16 cellular contexts compared by ENCODE assay signal in genomic region chr3:156892701-156893100, GRCh38.
DNase-seq lines count a peak whose midpoint lies in the region; ATAC-seq, FAIRE-seq and TF ChIP-seq lines count a peak whose summit lies in the region.
"Had no signal": no experiment of that assay in that cellular context is flagged by ENCODE, and none has a peak within 500 bp of the region (broad histone marks: within the 10 kb centered on the region; RNA-seq: fewer than 3 reads in every experiment).

No MANE protein-coding gene starts in this region.

- H3K9ac ChIP-seq in K562 (ENCODE audit: insufficient read depth in 1 of 2, low read depth in 2 of 2, low read length in 2 of 2): no peak overlapping the region

- WGBS in K562 (ENCODE audit: insufficient coverage, low coverage, missing lambda C conversion rate): 0% methylated on average over 1 of the region's 1 CpG
- WGBS in mesodermal cell (ENCODE audit: insufficient coverage in 2 of 2), 2 experiments: 67 to 92% methylated on average over 1 of the region's 1 CpG
- WGBS in sigmoid colon, 2 donors: 86 to 88% methylated on average over 1 of the region's 1 CpG

- no peak overlapping the region for H3K27ac Mint-ChIP-seq in activated CD8-positive, alpha-beta T cell treated with anti-CD3 and anti-CD28 coated beads, Interleukin-2, amount 10 ng/mL, durations not matched to agents 7 days and 5 days
- H3K27ac Mint-ChIP-seq: activated T-helper 1 cell treated with anti-CD3 and anti-CD28 coated beads, Interleukin-12 subunit alpha, Interleukin-12 subunit beta, Interleukin-2, Interleukin-4 antibody, amounts not matched to agents 30 ng/mL and 10 ng/mL and 1 ng/mL, durations not matched to agents 14 hours and 24 hours and 36 hours had no signal

- no peak overlapping the region for H3K27ac ChIP-seq in K562 (ENCODE audit: extremely low read depth, low read depth, low read length)
- peak overlapping the region; percentile 71 for H3K27ac ChIP-seq in mesodermal cell (ENCODE audit: low read depth, low read length, severe bottlenecking)
- H3K27ac ChIP-seq in sigmoid colon: no peak overlapping the region
- H3K27ac ChIP-seq: psoas muscle had no signal

- TF ChIP-seq EP300 in K562 (IDR thresholded peaks at IDR 0.05; ENCODE audit: low read length) (no peak), sigmoid colon (IDR thresholded peaks at IDR 0.05) (no peak)

- H3K36me3 ChIP-seq in K562 (ENCODE audit: control insufficient read depth, insufficient read depth, low read length): no peaks in the 10 kb centered on the region
- H3K36me3 ChIP-seq in mesodermal cell (ENCODE audit: control insufficient read depth, insufficient read depth, low read length): no peaks in the 10 kb centered on the region
- no peaks in the 10 kb centered on the region for H3K36me3 ChIP-seq in sigmoid colon
- no peaks in the 10 kb centered on the region for H3K36me3 ChIP-seq in H7 (replicated peaks; ENCODE audit: control insufficient read depth, insufficient read depth, low read length)

- POLR2A ChIA-PET in K562 (lab: Yijun Ruan, JAX): no interaction called here
- POLR2A ChIA-PET in activated CD8-positive, alpha-beta T cell treated with anti-CD3 and anti-CD28 coated beads, Interleukin-2, amount 10 ng/mL, durations not matched to agents 7 days and 5 days (lab: Charles Lee): no interaction called here

- in situ Hi-C loops in K562 (cut with MboI): no loop called here

- BruUV-seq in K562 (replicated peaks; lab: Mats Ljungman, UMichigan): no TSS peak

- H3K9me3 ChIP-seq in K562 (replicated peaks; ENCODE audit: control insufficient read depth, insufficient read depth, low read depth, low read length) (no peaks in the 10 kb centered on the region), mesodermal cell (ENCODE audit: control insufficient read depth, low read length) (peaks cover 17% of the 10 kb centered on the region), sigmoid colon (no peaks in the 10 kb centered on the region)

- CTCF ChIA-PET in K562 (lab: Yijun Ruan, JAX; ENCODE audit: low intra/inter-chr PET ratio): no interaction called here
- CTCF ChIA-PET in activated CD8-positive, alpha-beta T cell treated with anti-CD3 and anti-CD28 coated beads, Interleukin-2, amount 10 ng/mL, durations not matched to agents 7 days and 5 days (lab: Charles Lee): no interaction called here

- no peak overlapping the region for H3K4me3 Mint-ChIP-seq in activated CD8-positive, alpha-beta T cell treated with anti-CD3 and anti-CD28 coated beads, Interleukin-2, amount 10 ng/mL, durations not matched to agents 7 days and 5 days
- H3K4me3 Mint-ChIP-seq: activated T-helper 1 cell treated with anti-CD3 and anti-CD28 coated beads, Interleukin-12 subunit alpha, Interleukin-12 subunit beta, Interleukin-2, Interleukin-4 antibody, amounts not matched to agents 30 ng/mL and 10 ng/mL and 1 ng/mL, durations not matched to agents 14 hours and 24 hours and 36 hours had no signal

- TF ChIP-seq RAD21 in K562 (CRISPR knock-in tag; conservative IDR thresholded peaks at IDR 0.05 in 1 of 2, IDR thresholded peaks at IDR 0.05 in 1 of 2): no peak

- TF ChIP-seq CTCF in K562 (IDR thresholded peaks at IDR 0.05 in 2 of 3, conservative IDR thresholded peaks at IDR 0.05 in 1 of 3; ENCODE audit: insufficient read depth in 2 of 3, low read depth in 1 of 3, low read length in 3 of 3) (no peak), sigmoid colon (IDR thresholded peaks at IDR 0.05) (no peak)

- H3K4me1 ChIP-seq in K562 (replicated peaks in 1 of 2; ENCODE audit: control insufficient read depth in 2 of 2, insufficient read depth in 2 of 2, low read length in 2 of 2) (no peaks in the 10 kb centered on the region), mesodermal cell (ENCODE audit: control insufficient read depth, insufficient read depth, low read length, poor library complexity, severe bottlenecking) (peaks cover 12% of the 10 kb centered on the region), sigmoid colon (peaks cover 0 to 17% (median 7%) of the 10 kb centered on the region in 4 donors)
- H3K4me1 ChIP-seq: psoas muscle had no signal

- no peaks in the 10 kb centered on the region for H3K9me3 Mint-ChIP-seq in activated CD8-positive, alpha-beta T cell treated with anti-CD3 and anti-CD28 coated beads, Interleukin-2, amount 10 ng/mL, durations not matched to agents 7 days and 5 days (ENCODE audit: insufficient read depth)

- no peak for ATAC-seq in K562
- no peak for ATAC-seq in activated CD8-positive, alpha-beta T cell treated with anti-CD3 and anti-CD28 coated beads, Interleukin-2, amount 10 ng/mL, durations not matched to agents 7 days and 5 days
- ATAC-seq: psoas muscle had no signal

- intact Hi-C loops in K562 (cut with micrococcal nuclease): no loop called here
- intact Hi-C loops in sigmoid colon (cut with DNase I): no loop called here

- no peaks in the 10 kb centered on the region for H3K9me1 ChIP-seq in K562 (ENCODE audit: control insufficient read depth, insufficient read depth, low read length)

- no peak for TF ChIP-seq POLR2A in K562 (conservative IDR thresholded peaks at IDR 0.05)
- TF ChIP-seq POLR2A in sigmoid colon (IDR thresholded peaks at IDR 0.05): no peak

- H2AFZ ChIP-seq in K562 (ENCODE audit: low read depth, low read length): no peak overlapping the region

- H3K27me3 ChIP-seq in K562 (ENCODE audit: control insufficient read depth in 2 of 2, insufficient read depth in 2 of 2, low read length in 2 of 2) (no peaks in the 10 kb centered on the region), sigmoid colon (no peaks in the 10 kb centered on the region), H7 (ENCODE audit: control insufficient read depth, insufficient read depth, low read length) (no peaks in the 10 kb centered on the region)

- H4K20me1 ChIP-seq in K562 (replicated peaks; ENCODE audit: control insufficient read depth, insufficient read depth, low read length): no peaks in the 10 kb centered on the region

- no peaks in the 10 kb centered on the region for H3K27me3 Mint-ChIP-seq in activated CD8-positive, alpha-beta T cell treated with anti-CD3 and anti-CD28 coated beads, Interleukin-2, amount 10 ng/mL, durations not matched to agents 7 days and 5 days (ENCODE audit: low read depth)

- H3K36me3 Mint-ChIP-seq in activated CD8-positive, alpha-beta T cell treated with anti-CD3 and anti-CD28 coated beads, Interleukin-2, amount 10 ng/mL, durations not matched to agents 7 days and 5 days (ENCODE audit: low read depth): no peaks in the 10 kb centered on the region

- FAIRE-seq in K562 (lab: Jason Lieb, UNC): no peak

- H3K4me3 ChIP-seq in K562 (no peak overlapping the region), mesodermal cell (ENCODE audit: extremely low read depth, insufficient read depth, low read length, poor library complexity, severe bottlenecking) (no peak overlapping the region), sigmoid colon (no peak overlapping the region), H7 (ENCODE audit: insufficient read depth, low read depth, low read length) (no peak overlapping the region)
- H3K4me3 ChIP-seq: psoas muscle had no signal

- H3K79me2 ChIP-seq in K562 (ENCODE audit: control insufficient read depth, insufficient read depth, low read length): no peaks in the 10 kb centered on the region

- no peaks in the 10 kb centered on the region for H3K4me1 Mint-ChIP-seq in activated CD8-positive, alpha-beta T cell treated with anti-CD3 and anti-CD28 coated beads, Interleukin-2, amount 10 ng/mL, durations not matched to agents 7 days and 5 days (ENCODE audit: low read depth)

- DNase-seq in EH (ENCODE audit: low read depth) (peak; percentile 90), LHCN-M2 (ENCODE audit: low read depth) (peak; percentile 27), K562 (ENCODE audit: extremely low read depth in 1 of 4, low spot score in 3 of 4) (no peak), sigmoid colon (no peak), NCI-H128 (lab: John Stamatoyannopoulos, UW; ENCODE audit: unreplicated experiment) (no peak), H7 (no peak)
- DNase-seq in activated CD8-positive, alpha-beta T cell treated with anti-CD3 and anti-CD28 coated beads, Interleukin-2, amount 10 ng/mL, durations not matched to agents 7 days and 5 days: no peak
- DNase-seq: activated CD4-positive, alpha-beta T cell treated with anti-CD3 and anti-CD28 coated beads, Interleukin-2, amount 50 U/mL, for 1 hour; anterior cingulate cortex; head of caudate nucleus; NCI-H2171 treated with DMSO at 0.1 percent for 48 hours; psoas muscle; stimulated activated CD4-positive, alpha-beta T cell treated with anti-CD3 and anti-CD28 coated beads, Interleukin-4, amount 100 ng/mL, for 4 hours; stimulated activated naive CD4-positive, alpha-beta T cell treated with Interleukin-2 at 50 U/mL for 16 hours had no signal

- no peak overlapping the region for H3K4me2 ChIP-seq in K562 (ENCODE audit: insufficient read depth, low read length)

TF ChIP-seq in K562, 482 proteins besides CTCF, POLR2A, EP300 and RAD21 (continues in another document):
- TF ChIP-seq ZNF165 (CRISPR knock-in tag; IDR thresholded peaks at IDR 0.05; ENCODE audit: borderline replicate concordance): no peak
- TF ChIP-seq HDAC2 (IDR thresholded peaks at IDR 0.05): no peak
- 0 out of 4 replicates have a peak, but pooled peaks of 1 of the 2 experiments have one; percentile 13 for TF ChIP-seq TRIM24 (IDR thresholded peaks at IDR 0.05)
- TF ChIP-seq ZNF280B (CRISPR knock-in tag; IDR thresholded peaks at IDR 0.05): no peak
- no peak for TF ChIP-seq ZNF324 (CRISPR knock-in tag; IDR thresholded peaks at IDR 0.05)
- no peak for TF ChIP-seq NR2C2 (CRISPR knock-in tag; IDR thresholded peaks at IDR 0.05)
- no peak for TF ChIP-seq NR2C2 (tag; IDR thresholded peaks at IDR 0.05)
- TF ChIP-seq MEIS2 (IDR thresholded peaks at IDR 0.05; ENCODE audit: partially characterized antibody): peak; percentile 40
- TF ChIP-seq CEBPB (tag; IDR thresholded peaks at IDR 0.05): peak; percentile 45

Comparison
In these comparisons a context has a peak if more than half of its experiments do, and no peak if none do; other contexts are left out.
1. DNase-seq: peak in EH (single experiment) and LHCN-M2 (single experiment); none in K562 (0 of 4), sigmoid colon (single experiment), NCI-H128 (single experiment), activated CD8-positive, alpha-beta T cell treated with anti-CD3 and anti-CD28 coated beads, Interleukin-2, amount 10 ng/mL, durations not matched to agents 7 days and 5 days (single experiment) and H7 (single experiment).